In the genomic region with DNA sequence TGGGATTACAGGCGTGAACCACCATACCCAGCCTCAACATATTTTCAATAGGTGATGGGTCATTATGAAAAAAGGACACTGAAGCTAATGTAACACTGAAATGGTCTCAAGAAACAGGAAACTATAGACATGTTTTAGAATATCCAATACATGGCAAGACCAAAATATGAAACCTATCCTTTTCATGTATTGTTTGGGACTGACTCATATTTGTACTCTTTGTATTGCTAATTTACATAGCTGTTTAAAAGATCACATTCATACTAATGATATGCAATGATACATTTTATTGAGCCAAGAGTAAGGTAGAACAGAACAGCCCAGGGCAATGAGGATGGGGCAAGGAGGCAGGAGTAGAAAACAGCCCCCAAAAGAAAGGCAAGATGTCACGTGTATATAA, we compare ENCODE assay signal across 15 cellular contexts. TPM values are rescaled to one million over a fixed set of nuclear protein-coding genes. Genes with fewer than 3 reads are reported as not detected.
DNase-seq lines count a peak whose midpoint lies in the region; ATAC-seq, FAIRE-seq and TF ChIP-seq lines count a peak whose summit lies in the region.
"Had no signal": no experiment of that assay in that cellular context is flagged by ENCODE, and none has a peak within 500 bp of the region (broad histone marks: within the 10 kb centered on the region; RNA-seq: fewer than 3 reads in every experiment).

No MANE protein-coding gene starts in this region.

- peaks cover 11% of the 10 kb centered on the region for H3K9me3 Mint-ChIP-seq in CD4-positive, alpha-beta T cell
- no peaks in the 10 kb centered on the region for H3K9me3 Mint-ChIP-seq in activated B cell treated with CpG ODN at 0.5 μM for 24 hours

- TF ChIP-seq CTCF in CD4-positive, alpha-beta T cell (IDR thresholded peaks at IDR 0.05) = no peak
- TF ChIP-seq CTCF in activated B cell treated with CpG ODN at 0.5 μM for 24 hours (IDR thresholded peaks at IDR 0.05) (no peak), keratinocyte (optimal IDR thresholded peaks at IDR 0.05 in 1 of 3, IDR thresholded peaks at IDR 0.05 in 1 of 3, conservative IDR thresholded peaks at IDR 0.05 in 1 of 3; ENCODE audit: extremely low read depth in 1 of 3, insufficient read depth in 2 of 3, low read length in 3 of 3) (no peak)

- H3K4me3 Mint-ChIP-seq in CD4-positive, alpha-beta T cell = no peak overlapping the region
- H3K4me3 Mint-ChIP-seq in activated B cell treated with CpG ODN at 0.5 μM for 24 hours = no peak overlapping the region

- H3K4me1 ChIP-seq in keratinocyte (ENCODE audit: control insufficient read depth, extremely low read depth, insufficient read depth, low read length) = peaks cover 23% of the 10 kb centered on the region
- H3K4me1 ChIP-seq: colonic mucosa, psoas muscle, SJCRH30 had no signal

- no peak overlapping the region for H3K9ac ChIP-seq in keratinocyte (ENCODE audit: control insufficient read depth, extremely low read depth, insufficient read depth, low read length)

- H4K20me1 ChIP-seq in keratinocyte (ENCODE audit: control insufficient read depth, extremely low read depth, insufficient read depth, low read length) = no peaks in the 10 kb centered on the region

- H3K27me3 ChIP-seq in CD4-positive, alpha-beta T cell (ENCODE audit: control insufficient read depth, insufficient read depth, low read length) = no peaks in the 10 kb centered on the region
- H3K27me3 ChIP-seq in keratinocyte (ENCODE audit: control insufficient read depth, extremely low read depth, insufficient read depth, low read length) = no peaks in the 10 kb centered on the region
- H3K27me3 ChIP-seq: colonic mucosa, SJCRH30 had no signal

- no peak for DNase-seq in CD4-positive, alpha-beta T cell
- DNase-seq in activated B cell treated with CpG ODN at 0.5 μM for 24 hours (no peak), keratinocyte (ENCODE audit: low read depth, low spot score) (no peak), NCI-H510A treated with DMSO at 0.1 percent for 48 hours (lab: John Stamatoyannopoulos, UW) (no peak), MV-4-11 (lab: John Stamatoyannopoulos, UW) (no peak), Kasumi-1 (lab: John Stamatoyannopoulos, UW) (no peak)
- DNase-seq: anterior cingulate cortex; colonic mucosa; left cardiac atrium; NCI-H1092; psoas muscle; SJCRH30; stimulated activated CD4-positive, alpha-beta T cell treated with anti-CD3 and anti-CD28 coated beads, Interleukin-12 subunit alpha, Interleukin-12 subunit beta, amount 100 ng/mL, for 4 hours had no signal

- no peaks in the 10 kb centered on the region for H3K27me3 Mint-ChIP-seq in CD4-positive, alpha-beta T cell
- no peaks in the 10 kb centered on the region for H3K27me3 Mint-ChIP-seq in activated B cell treated with CpG ODN at 0.5 μM for 24 hours

- dilution Hi-C loops in keratinocyte (cut with MboI; ENCODE audit: extremely low pct_ligation_motif_present, low sequenced_read_pairs) = no loop called here

- H3K36me3 Mint-ChIP-seq in CD4-positive, alpha-beta T cell (ENCODE audit: low read depth) = peaks cover 95% of the 10 kb centered on the region
- H3K36me3 Mint-ChIP-seq in activated B cell treated with CpG ODN at 0.5 μM for 24 hours (ENCODE audit: low read depth) = peaks cover 76% of the 10 kb centered on the region

- no peaks in the 10 kb centered on the region for H3K79me2 ChIP-seq in keratinocyte (ENCODE audit: control insufficient read depth, insufficient read depth, low read length)

- no peaks in the 10 kb centered on the region for H3K9me1 ChIP-seq in keratinocyte (ENCODE audit: control insufficient read depth, extremely low read depth, insufficient read depth, low read length)

- no peak for ATAC-seq in CD4-positive, alpha-beta T cell (ENCODE audit: poor library complexity)
- peak; percentile 47 for ATAC-seq in GM18868 (IDR thresholded peaks at IDR 0.05; ENCODE audit: unreplicated experiment)
- peak; percentile 42 for ATAC-seq in activated B cell treated with CpG ODN at 0.5 μM for 24 hours (ENCODE audit: low read depth)
- no peak for ATAC-seq in GM21381 (IDR thresholded peaks at IDR 0.05; ENCODE audit: unreplicated experiment)
- ATAC-seq: left cardiac atrium, psoas muscle had no signal

- H3K27ac ChIP-seq in CD4-positive, alpha-beta T cell (ENCODE audit: low read depth, low read length) = no peak overlapping the region
- H3K27ac ChIP-seq in keratinocyte (ENCODE audit: control insufficient read depth, insufficient read depth, low read length) = peak overlapping the region; percentile 38
- H3K27ac ChIP-seq: colonic mucosa, psoas muscle, SJCRH30 had no signal

- H3K27ac Mint-ChIP-seq in CD4-positive, alpha-beta T cell = peak overlapping the region; percentile 12
- H3K27ac Mint-ChIP-seq in activated B cell treated with CpG ODN at 0.5 μM for 24 hours = peak overlapping the region; percentile 74

- POLR2A ChIA-PET in CD4-positive, alpha-beta T cell (lab: Charles Lee) = interaction anchor here (0.6 to 2.8 kb wide), 7 partner anchors 11 to 309 kb away, joined by 3 to 9 read pairs (median 4); a partner anchor contains a TSS
- POLR2A ChIA-PET in activated B cell treated with CpG ODN at 0.5 μM for 24 hours (lab: Charles Lee) = interaction anchor here (0.6 to 2.0 kb wide), 4 partner anchors 14 to 335 kb away, joined by 3 to 10 read pairs (median 3); a partner anchor contains a TSS

- H3K4me1 Mint-ChIP-seq in CD4-positive, alpha-beta T cell (ENCODE audit: low read depth) = peaks cover 5% of the 10 kb centered on the region
- peaks cover 21% of the 10 kb centered on the region for H3K4me1 Mint-ChIP-seq in activated B cell treated with CpG ODN at 0.5 μM for 24 hours

- H2AFZ ChIP-seq in keratinocyte (ENCODE audit: control insufficient read depth, low read length) = no peak overlapping the region

- H3K4me3 ChIP-seq in keratinocyte (ENCODE audit: control insufficient read depth in 2 of 3, extremely low read depth in 1 of 3, insufficient read depth in 2 of 3, low read depth in 1 of 3, low read length in 3 of 3) = no peak overlapping the region
- H3K4me3 ChIP-seq: colonic mucosa, psoas muscle, SJCRH30 had no signal

- peaks cover 11% of the 10 kb centered on the region for H3K9me3 ChIP-seq in CD4-positive, alpha-beta T cell (ENCODE audit: control insufficient read depth, low read length)
- H3K9me3 ChIP-seq in keratinocyte (ENCODE audit: control insufficient read depth, low read depth, low read length) = no peaks in the 10 kb centered on the region
- H3K9me3 ChIP-seq: colonic mucosa, psoas muscle, SJCRH30 had no signal

- H3K4me2 ChIP-seq in keratinocyte (ENCODE audit: control insufficient read depth, extremely low read depth, insufficient read depth, low read depth, low read length) = no peak overlapping the region

- FAIRE-seq in keratinocyte (lab: Jason Lieb, UNC) = no peak

- CTCF ChIA-PET in CD4-positive, alpha-beta T cell (lab: Charles Lee) = interaction anchor here (0.8 to 1.2 kb wide), 3 partner anchors 10 to 69 kb away, joined by 3 to 4 read pairs (median 3); no protein-coding TSS in a partner anchor
- CTCF ChIA-PET in activated B cell treated with CpG ODN at 0.5 μM for 24 hours (lab: Charles Lee) = interaction anchor here (0.7 to 1.4 kb wide), 2 partner anchors 310 to 339 kb away, joined by 3 read pairs; no protein-coding TSS in a partner anchor

- H3K36me3 ChIP-seq in keratinocyte (ENCODE audit: control insufficient read depth in 2 of 2, extremely low read depth in 1 of 2, insufficient read depth in 2 of 2, low read length in 2 of 2) = no peaks in the 10 kb centered on the region

- intact Hi-C loops in CD4-positive, alpha-beta T cell (cut with DNase I, micrococcal nuclease) = no loop called here
- intact Hi-C loops in activated B cell treated with CpG ODN at 0.5 μM for 24 hours (cut with micrococcal nuclease) = loop anchor here (2.0 to 10.0 kb wide), 2 partner anchors 15 to 63 kb away; no protein-coding TSS in a partner anchor

RNA-seq across cellular contexts. Expression of a gene that starts 32.6 kb away (rescaled TPM):
- total RNA-seq in CD4-positive, alpha-beta T cell = 100 to 1,000 TPM; 113 to 124 TPM
- total RNA-seq in activated B cell treated with CpG ODN at 0.5 μM for 24 hours = 286 and 299 TPM in 2 replicates
- polyA plus RNA-seq in keratinocyte = 14.5 to 19.7 TPM (median 14.9 TPM) in 3 replicates
- 15.6 TPM for polyA plus RNA-seq in keratinocyte (2011; ENCODE audit: low read depth)
- 7.1 and 13.3 TPM in 2 replicates for polyA plus RNA-seq in keratinocyte (2011; cell fraction: cytosol; rRNA removed)
- polyA plus RNA-seq in keratinocyte (2011; cell fraction: nucleus; rRNA removed) = 16.1 and 26.8 TPM in 2 replicates
- polyA plus RNA-seq in keratinocyte (2012; ENCODE audit: low replicate concordance) = 10.5 and 10.9 TPM in 2 replicates
- polyA minus RNA-seq in keratinocyte = 8.6 to 36.2 TPM (median 19.1 TPM) in 3 replicates
- polyA minus RNA-seq in keratinocyte (2011; cell fraction: cytosol; rRNA and poly(A)+ RNA removed) = 9.6 TPM
- polyA minus RNA-seq in keratinocyte (2011; cell fraction: nucleus; rRNA and poly(A)+ RNA removed) = 20.6 and 31.7 TPM in 2 replicates

Comparison
In these comparisons a context has a peak if more than half of its experiments do, and no peak if none do; other contexts are left out.
1. ATAC-seq: peak in GM18868 (single experiment) and activated B cell treated with CpG ODN at 0.5 μM for 24 hours (single experiment); none in CD4-positive, alpha-beta T cell (single experiment) and GM21381 (single experiment).